20 cellular contexts compared by ENCODE assay signal in the genomic region with DNA sequence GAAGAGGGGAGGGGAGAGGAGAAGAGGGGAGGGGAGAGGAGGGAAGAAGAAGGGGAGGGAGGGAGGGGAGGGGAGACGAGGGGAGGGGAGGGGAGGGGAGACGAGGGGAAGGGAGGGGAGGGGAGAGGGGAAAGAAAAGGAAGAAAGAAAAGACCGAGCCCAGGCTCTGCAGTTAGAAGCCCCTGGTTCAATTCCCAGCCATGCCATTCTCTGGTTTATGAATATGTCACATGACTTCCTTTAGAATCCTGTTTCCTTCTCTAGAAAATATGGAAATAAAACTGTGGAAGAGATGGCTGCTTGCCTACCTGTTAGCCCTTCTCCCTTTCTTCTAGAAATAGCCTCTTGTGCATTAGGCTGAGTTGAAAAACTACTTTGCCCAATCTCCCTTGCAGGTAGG. TPM values are rescaled to one million over a fixed set of nuclear protein-coding genes. Genes with fewer than 3 reads are reported as not detected.
DNase-seq lines count a peak whose midpoint lies in the region; ATAC-seq and TF ChIP-seq lines count a peak whose summit lies in the region.
"Had no signal": no experiment of that assay in that cellular context is flagged by ENCODE, and none has a peak within 500 bp of the region (broad histone marks: within the 10 kb centered on the region; RNA-seq: fewer than 3 reads in every experiment).

No MANE protein-coding gene starts in this region.

- no peak overlapping the region for H2AK5ac ChIP-seq in H9 (ENCODE audit: insufficient read length, low read length)

- H2BK5ac ChIP-seq in H9 (ENCODE audit: insufficient read length, low read length) = no peak overlapping the region

- H3K9me3 ChIP-seq in BLaER1 (no peaks in the 10 kb centered on the region), H9 (ENCODE audit: control insufficient read depth, low read depth, low read length) (no peaks in the 10 kb centered on the region), SK-N-MC (ENCODE audit: low read depth, low read length) (no peaks in the 10 kb centered on the region)
- H3K9me3 ChIP-seq: HAP-1 had no signal

- H3K36me3 ChIP-seq in BLaER1 (no peaks in the 10 kb centered on the region), SK-N-MC (ENCODE audit: insufficient read depth, low read length) (no peaks in the 10 kb centered on the region)
- H3K36me3 ChIP-seq: HAP-1 had no signal

- TF ChIP-seq CTCF in H9 (conservative IDR thresholded peaks at IDR 0.05) = no peak
- TF ChIP-seq CTCF in nephron progenitor cell (IDR thresholded peaks at IDR 0.05) = no peak

- H3K23ac ChIP-seq in H9 (ENCODE audit: insufficient read length, low read depth, low read length) = no peak overlapping the region

- peak overlapping the region; percentile 56 for H3K4me2 ChIP-seq in BLaER1
- H3K4me2 ChIP-seq in H9 (ENCODE audit: insufficient read depth, insufficient read length, low read length) = no peak overlapping the region

- H3T11ph ChIP-seq in H9 (ENCODE audit: low read length) = no peak overlapping the region

- H3K4ac ChIP-seq in H9 (ENCODE audit: low read depth, low read length) = no peak overlapping the region

- no peak overlapping the region for H3K18ac ChIP-seq in H9 (ENCODE audit: insufficient read length, low read depth, low read length)

- H2AFZ ChIP-seq in H9 (ENCODE audit: low read length) = no peak overlapping the region

- H3K4me1 ChIP-seq in BLaER1 = peaks cover 44% of the 10 kb centered on the region
- H3K4me1 ChIP-seq in H9 (ENCODE audit: insufficient read depth, low read length) = no peaks in the 10 kb centered on the region
- H3K4me1 ChIP-seq: HAP-1 had no signal

- intact Hi-C loops in head of caudate nucleus (cut with DNase I) = no loop called here

- H3K9me3 Mint-ChIP-seq in H9 (no peaks in the 10 kb centered on the region), nephron progenitor cell (no peaks in the 10 kb centered on the region)
- H3K9me3 Mint-ChIP-seq: CD4-positive, CD25-positive, alpha-beta regulatory T cell; CD8-positive, alpha-beta memory T cell had no signal

- H3K56ac ChIP-seq in H9 (ENCODE audit: insufficient read length, low read depth, low read length) = no peak overlapping the region

- H2BK120ac ChIP-seq in H9 (ENCODE audit: low read depth, low read length, poor library complexity, severe bottlenecking) = no peak overlapping the region

- DNase-seq in H9 = no peak
- DNase-seq in SK-N-MC (ENCODE audit: low read depth, low spot score) = no peak
- DNase-seq in nephron progenitor cell = no peak
- no peak for DNase-seq in kidney tubule cell (ENCODE audit: low spot score)
- DNase-seq in activated naive CD4-positive, alpha-beta T cell treated with anti-CD3 and anti-CD28 coated beads, Interleukin-2, amount 50 U/mL, for 16 hours = no peak
- DNase-seq in head of caudate nucleus = no peak
- DNase-seq: 8988T; C1 segment of cervical spinal cord; CD4-positive, CD25-positive, alpha-beta regulatory T cell; CD8-positive, alpha-beta memory T cell; COR-L47; GOT3; IMR-90; KBM-7 had no signal

- no peak overlapping the region for H4K91ac ChIP-seq in H9 (ENCODE audit: insufficient read length, low read depth, low read length)

- no peak overlapping the region for H4K5ac ChIP-seq in H9 (ENCODE audit: insufficient read length, low read depth, low read length)

- H4K8ac ChIP-seq in H9 (replicated peaks; ENCODE audit: insufficient read length, low read depth, low read length) = no peak overlapping the region

- H2BK15ac ChIP-seq in H9 (ENCODE audit: low read depth, low read length) = no peak overlapping the region

- H3K9ac ChIP-seq in BLaER1 = no peak overlapping the region
- no peak overlapping the region for H3K9ac ChIP-seq in H9 (ENCODE audit: extremely low read depth, insufficient read length, low read length)
- no peak overlapping the region for H3K9ac ChIP-seq in SK-N-MC (ENCODE audit: insufficient read length)

- H3K27me3 Mint-ChIP-seq in H9 (ENCODE audit: low read depth) = no peaks in the 10 kb centered on the region
- peaks cover 11% of the 10 kb centered on the region for H3K27me3 Mint-ChIP-seq in nephron progenitor cell (ENCODE audit: low read depth, poor library complexity)

- no peaks in the 10 kb centered on the region for H3K79me1 ChIP-seq in H9 (ENCODE audit: insufficient read depth, low read depth, low read length, poor library complexity, severe bottlenecking)

- peaks cover 8 to 26% of the 10 kb centered on the region in 2 experiments for H3K4me1 Mint-ChIP-seq in H9
- H3K4me1 Mint-ChIP-seq in nephron progenitor cell = peaks cover 38% of the 10 kb centered on the region
- H3K4me1 Mint-ChIP-seq: CD4-positive, CD25-positive, alpha-beta regulatory T cell; CD8-positive, alpha-beta memory T cell had no signal

- no peaks in the 10 kb centered on the region for H3K27me3 ChIP-seq in BLaER1
- no peaks in the 10 kb centered on the region for H3K27me3 ChIP-seq in H9 (ENCODE audit: insufficient read depth, low read length)

- WGBS in H9 (ENCODE audit: extremely low coverage, insufficient read length, low lambda C conversion rate) = no CpG with 5 or more reads among the region's 3 CpGs

- no peak overlapping the region for H2BK12ac ChIP-seq in H9 (ENCODE audit: insufficient read length, low read depth, low read length)

- H3K27ac ChIP-seq in BLaER1 (no peak overlapping the region), H9 (ENCODE audit: insufficient read length, low read depth, low read length) (no peak overlapping the region), SK-N-MC (peak overlapping the region; percentile 27)
- H3K27ac ChIP-seq: HL-60 had no signal

- H3K23me2 ChIP-seq in H9 (ENCODE audit: insufficient read length, low read depth, low read length, poor library complexity, severe bottlenecking) = no peaks in the 10 kb centered on the region

- no peak for ATAC-seq in HG03159 (IDR thresholded peaks at IDR 0.05; ENCODE audit: unreplicated experiment)

- no peaks in the 10 kb centered on the region for H3K79me2 ChIP-seq in H9 (ENCODE audit: insufficient read depth, low read length)

- H3K4me3 ChIP-seq in BLaER1 = no peak overlapping the region
- H3K4me3 ChIP-seq in SK-N-MC = no peak overlapping the region
- H3K4me3 ChIP-seq: HAP-1 had no signal

- H3K27ac Mint-ChIP-seq in H9 (peak overlapping the region in 2 of 3 experiments; percentile 60 to 74; a peak in 2 of 7 replicates), nephron progenitor cell (peak overlapping the region; percentile 78)
- H3K27ac Mint-ChIP-seq: CD8-positive, alpha-beta memory T cell had no signal

- H3K4me3 Mint-ChIP-seq in H9 (no peak overlapping the region), nephron progenitor cell (no peak overlapping the region)
- H3K4me3 Mint-ChIP-seq: CD4-positive, CD25-positive, alpha-beta regulatory T cell; CD8-positive, alpha-beta memory T cell had no signal

- no peak overlapping the region for H2BK20ac ChIP-seq in H9 (ENCODE audit: low read depth, low read length, poor library complexity, severe bottlenecking)

- H3K36me3 Mint-ChIP-seq in H9 (ENCODE audit: insufficient read depth in 1 of 3, low read depth in 3 of 3) (peaks cover 14 to 58% (median 31%) of the 10 kb centered on the region in 3 experiments), nephron progenitor cell (ENCODE audit: low read depth) (no peaks in the 10 kb centered on the region)
- H3K36me3 Mint-ChIP-seq: CD4-positive, CD25-positive, alpha-beta regulatory T cell; CD8-positive, alpha-beta memory T cell had no signal

- H4K20me1 ChIP-seq in BLaER1 (no peaks in the 10 kb centered on the region), H9 (ENCODE audit: control insufficient read depth, insufficient read depth, insufficient read length) (no peaks in the 10 kb centered on the region)

- H3K14ac ChIP-seq in H9 (ENCODE audit: insufficient read depth, low read length) = no peak overlapping the region

RNA-seq across cellular contexts. Expression of gene TNNT1, which starts 14.3 kb away (rescaled TPM):
- 124 and 127 TPM in 2 replicates for total RNA-seq in H9 (2021)
- total RNA-seq: CD4-positive, CD25-positive, alpha-beta regulatory T cell; CD8-positive, alpha-beta memory T cell had no signal

RNA-seq across cellular contexts. Expression of gene PPP1R12C, which starts 17.3 kb away (rescaled TPM):
- total RNA-seq in H9 (2021) = 79.9 and 87.7 TPM in 2 replicates

RNA-seq across cellular contexts. Expression of gene TNNI3, which starts 22.8 kb away (rescaled TPM):
- 36.9 and 41.0 TPM in 2 replicates for total RNA-seq in H9 (2021)
- total RNA-seq: CD4-positive, CD25-positive, alpha-beta regulatory T cell; CD8-positive, alpha-beta memory T cell; HT1080; IMR-90 had no signal

RNA-seq across cellular contexts. Expression of gene DNAAF3, which starts 31.7 kb away (rescaled TPM):
- total RNA-seq in H9 (2021) = 3.0 and 4.6 TPM in 2 replicates
- total RNA-seq: CD4-positive, CD25-positive, alpha-beta regulatory T cell; IMR-90 had no signal

RNA-seq across cellular contexts. Expression of gene SYT5, which starts 45.4 kb away (rescaled TPM):
- 3.0 and 4.5 TPM in 2 replicates for total RNA-seq in H9 (2021)
- total RNA-seq: A673; CD8-positive, alpha-beta memory T cell; HT1080 had no signal
